Comparison of ENCODE assay signal across 13 cellular contexts in genomic region chr1:213375002-213375401, GRCh38.
"Had no signal": no experiment of that assay in that cellular context is flagged by ENCODE, and none has a peak within 500 bp of the region (broad histone marks: within the 10 kb centered on the region; RNA-seq: fewer than 3 reads in every experiment).

No MANE protein-coding gene starts in this region.

- H3K9me3 ChIP-seq: left ventricle myocardium inferior, neutrophil, right atrium auricular region, stomach, testis, thyroid gland, transverse colon, upper lobe of left lung, vagina had no signal

- H3K9ac ChIP-seq: neural progenitor cell had no signal

- H2AFZ ChIP-seq: neural progenitor cell had no signal

- H3K27me3 ChIP-seq: neural progenitor cell, right atrium auricular region, stomach, testis, thyroid gland, transverse colon, upper lobe of left lung, vagina had no signal

- H3K36me3 ChIP-seq: left ventricle myocardium inferior, neural progenitor cell, neutrophil, right atrium auricular region, stomach, thyroid gland, transverse colon, upper lobe of left lung, vagina had no signal

- H3K4me2 ChIP-seq: neural progenitor cell had no signal

- H3K4me3 ChIP-seq: left ventricle myocardium inferior, lung, neural progenitor cell, right atrium auricular region, skin epidermis, stomach, testis, thyroid gland, transverse colon, upper lobe of left lung, vagina had no signal

- H3K4me1 ChIP-seq: left ventricle myocardium inferior, right atrium auricular region, stomach, testis, thyroid gland, transverse colon, upper lobe of left lung, vagina had no signal

- H3K27ac ChIP-seq: left ventricle myocardium inferior, neural progenitor cell, neutrophil, right atrium auricular region, skin epidermis, stomach, testis, thyroid gland, transverse colon, upper lobe of left lung, vagina had no signal

- DNase-seq: naive B cell, upper lobe of left lung had no signal
